Comparison of ENCODE assay signal across 2 cellular contexts in the genomic region with DNA sequence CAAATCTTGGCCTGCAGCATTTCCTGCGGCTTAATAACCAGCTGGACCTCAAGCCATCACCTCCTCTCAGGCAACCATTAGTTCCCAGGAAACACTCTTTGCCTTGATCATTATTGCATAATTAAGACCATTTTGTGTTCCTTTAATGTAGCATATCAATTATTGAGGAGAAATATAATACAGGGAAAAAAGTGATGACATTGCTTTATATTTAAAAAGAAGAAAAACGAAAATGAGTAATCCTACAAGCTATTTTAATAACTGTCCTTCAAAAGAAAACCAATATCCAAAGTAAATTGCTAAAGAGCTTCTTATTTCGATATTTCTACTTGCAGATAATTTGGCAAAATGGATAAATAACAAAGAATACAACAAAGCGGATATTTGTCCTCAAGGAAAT.
A peak's percentile ranks its signal among the peaks of the same experiment; 100 is the strongest.
TF ChIP-seq lines count a peak whose summit lies in the region.

No MANE protein-coding gene starts in this region.

TF ChIP-seq in HepG2, 621 proteins besides CTCF, POLR2A, EP300 and RAD21:
- TF ChIP-seq MAFF (IDR thresholded peaks at IDR 0.05; ENCODE audit: low read depth, low read length): peak; percentile 36; the same call in 1 of the 2 replicates
- TF ChIP-seq, protein P1, sequence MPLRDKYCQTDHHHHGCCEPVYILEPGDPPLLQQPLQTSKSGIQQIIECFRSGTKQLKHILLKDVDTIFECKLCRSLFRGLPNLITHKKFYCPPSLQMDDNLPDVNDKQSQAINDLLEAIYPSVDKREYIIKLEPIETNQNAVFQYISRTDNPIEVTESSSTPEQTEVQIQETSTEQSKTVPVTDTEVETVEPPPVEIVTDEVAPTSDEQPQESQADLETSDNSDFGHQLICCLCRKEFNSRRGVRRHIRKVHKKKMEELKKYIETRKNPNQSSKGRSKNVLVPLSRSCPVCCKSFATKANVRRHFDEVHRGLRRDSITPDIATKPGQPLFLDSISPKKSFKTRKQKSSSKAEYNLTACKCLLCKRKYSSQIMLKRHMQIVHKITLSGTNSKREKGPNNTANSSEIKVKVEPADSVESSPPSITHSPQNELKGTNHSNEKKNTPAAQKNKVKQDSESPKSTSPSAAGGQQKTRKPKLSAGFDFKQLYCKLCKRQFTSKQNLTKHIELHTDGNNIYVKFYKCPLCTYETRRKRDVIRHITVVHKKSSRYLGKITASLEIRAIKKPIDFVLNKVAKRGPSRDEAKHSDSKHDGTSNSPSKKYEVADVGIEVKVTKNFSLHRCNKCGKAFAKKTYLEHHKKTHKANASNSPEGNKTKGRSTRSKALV (CRISPR knock-in tag; IDR thresholded peaks at IDR 0.05): no peak
- peak; percentile 34 to 75; a peak in 2 of 4 replicates for TF ChIP-seq MAFK (conservative IDR thresholded peaks at IDR 0.05 in 1 of 2, IDR thresholded peaks at IDR 0.05 in 1 of 2; ENCODE audit: low read length in 2 of 2)

TF ChIP-seq in IMR-90, 13 proteins besides CTCF, POLR2A, EP300 and RAD21:
- TF ChIP-seq RCOR1 (IDR thresholded peaks at IDR 0.05; ENCODE audit: insufficient replicate concordance, low read length) (no peak), MAFK (IDR thresholded peaks at IDR 0.05; ENCODE audit: low read depth, low read length) (peak; percentile 69)
TF ChIP-seq in IMR-90: peak in this region for 1.
